Comparison of ENCODE assay signal across 26 cellular contexts in genomic region chr11:28393348-28393747, GRCh38.
"Had no signal": no experiment of that assay in that cellular context is flagged by ENCODE, and none has a peak within 500 bp of the region (broad histone marks: within the 10 kb centered on the region; RNA-seq: fewer than 3 reads in every experiment).

No MANE protein-coding gene starts in this region.

- H3K4me3 ChIP-seq: adrenal gland, body of pancreas, breast epithelium, K562, Peyer's patch, SK-N-MC had no signal

- DNase-seq: activated CD4-positive, alpha-beta T cell treated with anti-CD3 and anti-CD28 coated beads, Interleukin-2, amount 10 ng/mL, durations not matched to agents 24 days and 14 days; activated CD4-positive, alpha-beta T cell treated with anti-CD3 and anti-CD28 coated beads, Interleukin-2, amount 50 U/mL, for 48 hours; activated CD8-positive, alpha-beta T cell treated with anti-CD3 and anti-CD28 coated beads, Interleukin-2, amount 10 ng/mL, durations not matched to agents 7 days and 5 days; activated gamma-delta T cell; activated naive CD4-positive, alpha-beta T cell treated with anti-CD3 and anti-CD28 coated beads for 36 hours; activated T-cell treated with anti-CD3 and anti-CD28 coated beads, Interleukin-2, amount 50 U/mL, for 24 hours; adrenal gland; body of pancreas; caudate nucleus; NCI-H1092 treated with DMSO at 0.1 percent for 48 hours; NCI-H1417; NCI-H146; NCI-H187; NCI-H2029 treated with DMSO at 0.1 percent for 48 hours; NCI-H2107; NCI-H2171; NCI-H510A; NCI-H526; NCI-H748 treated with DMSO at 0.1 percent for 48 hours; PC-3; Peyer's patch; RPMI8226 had no signal

- H3K9me3 ChIP-seq: adrenal gland, body of pancreas, breast epithelium, Peyer's patch had no signal

- ATAC-seq: activated CD8-positive, alpha-beta T cell treated with anti-CD3 and anti-CD28 coated beads, Interleukin-2, amount 10 ng/mL, durations not matched to agents 7 days and 5 days; activated naive CD4-positive, alpha-beta T cell treated with anti-CD3 and anti-CD28 coated beads, Interleukin-2, amount 50 U/mL, for 72 hours; body of pancreas; K562; PC-3 had no signal

- H3K27me3 ChIP-seq: adrenal gland, body of pancreas, breast epithelium, Peyer's patch had no signal

- H3K27ac ChIP-seq: adrenal gland, body of pancreas, breast epithelium, Peyer's patch, SK-N-MC had no signal

- H3K36me3 ChIP-seq: adrenal gland, breast epithelium, Peyer's patch had no signal

- H3K4me1 ChIP-seq: adrenal gland, body of pancreas, breast epithelium, Peyer's patch had no signal
